In the genomic region with DNA sequence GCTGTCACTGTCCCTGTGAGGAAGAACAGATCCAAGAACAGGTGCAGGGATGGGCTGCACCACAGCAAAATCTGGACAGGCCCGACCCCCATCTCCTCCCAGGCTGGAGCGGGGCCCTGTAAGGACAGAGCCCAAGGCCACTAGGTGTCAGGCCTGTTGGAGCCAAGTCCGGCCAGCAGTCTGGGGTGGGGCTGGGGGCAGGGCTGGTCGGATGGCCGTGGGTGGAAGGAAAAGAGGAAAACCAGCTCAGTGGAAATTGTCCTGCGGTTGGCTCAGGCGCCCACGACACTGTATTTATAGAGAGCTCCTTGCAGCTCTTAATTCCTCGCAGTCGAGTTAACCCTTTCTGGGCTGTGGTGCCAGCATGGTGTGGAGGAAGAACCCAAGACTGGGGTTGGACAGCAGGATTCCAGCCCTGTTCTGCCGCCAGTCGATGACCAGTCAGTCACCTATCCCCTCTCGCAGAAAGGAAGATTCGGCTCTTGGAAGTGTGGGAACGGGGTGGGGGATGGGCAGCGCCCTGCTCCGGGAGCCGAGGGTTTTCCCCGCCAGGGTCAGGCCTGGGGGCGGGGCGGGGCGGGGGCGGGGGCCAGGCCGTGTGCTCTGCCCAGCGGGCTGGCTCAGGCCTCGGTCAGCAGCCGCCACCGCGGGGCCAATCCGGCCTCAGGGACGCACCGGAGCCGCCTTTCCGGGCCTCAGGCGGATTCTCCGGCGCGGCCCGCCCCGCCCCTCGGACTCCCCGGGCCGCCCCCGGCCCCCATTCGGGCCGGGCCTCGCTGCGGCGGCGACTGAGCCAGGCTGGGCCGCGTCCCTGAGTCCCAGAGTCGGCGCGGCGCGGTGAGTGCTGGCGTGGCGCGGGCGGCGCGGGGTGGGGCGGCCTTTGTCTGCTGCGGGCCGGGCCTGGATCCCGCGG, we compare ENCODE assay signal across 1 cellular context.
TF ChIP-seq lines count a peak whose summit lies in the region.

Gene CD276 (plus strand): TSS at position 760 of the 913 bp plus-strand sequence. CDS start 15,257 bp downstream, outside the sequence.

TF ChIP-seq in HepG2, 621 proteins besides CTCF, POLR2A, EP300 and RAD21 (continued from another document and continues in another):
- TF ChIP-seq ZMYM3 (CRISPR knock-in tag; IDR thresholded peaks at IDR 0.05) (peak; percentile 42; the same call in 1 of the 2 replicates), ZSCAN31 (CRISPR knock-in tag; IDR thresholded peaks at IDR 0.05; ENCODE audit: low read depth) (no peak), PAWR (CRISPR knock-in tag; IDR thresholded peaks at IDR 0.05; ENCODE audit: borderline replicate concordance) (no peak), ZNF720 (CRISPR knock-in tag; IDR thresholded peaks at IDR 0.05) (no peak), PHF8 (CRISPR knock-in tag; IDR thresholded peaks at IDR 0.05) (no peak; the same call in 1 of the 2 replicates), EEA1 (CRISPR knock-in tag; IDR thresholded peaks at IDR 0.05; ENCODE audit: borderline replicate concordance) (no peak), TARDBP (CRISPR knock-in tag; IDR thresholded peaks at IDR 0.05) (peak; percentile 21; the same call in 1 of the 2 replicates), ZNF446 (CRISPR knock-in tag; IDR thresholded peaks at IDR 0.05) (no peak), THAP11 (CRISPR knock-in tag; IDR thresholded peaks at IDR 0.05) (no peak; the same call in 1 of the 2 replicates), RXRA (CRISPR knock-in tag; IDR thresholded peaks at IDR 0.05) (peak; percentile 73; the same call in 1 of the 2 replicates), NKX3-1 (CRISPR knock-in tag; IDR thresholded peaks at IDR 0.05) (no peak), NFIC (IDR thresholded peaks at IDR 0.05; ENCODE audit: low read length) (no peak), PHB2 (IDR thresholded peaks at IDR 0.05; ENCODE audit: partially characterized antibody) (no peak), U2AF2 (IDR thresholded peaks at IDR 0.05; ENCODE audit: low read depth, low read length) (no peak), ZFP62 (CRISPR knock-in tag; IDR thresholded peaks at IDR 0.05) (no peak), ZZZ3 (CRISPR knock-in tag; IDR thresholded peaks at IDR 0.05; ENCODE audit: borderline replicate concordance) (no peak), ZNF484 (CRISPR knock-in tag; IDR thresholded peaks at IDR 0.05; ENCODE audit: borderline replicate concordance, low read depth) (no peak), ZC3H13 (CRISPR knock-in tag; IDR thresholded peaks at IDR 0.05) (no peak; the same call in 1 of the 2 replicates), MATR3 (CRISPR knock-in tag; IDR thresholded peaks at IDR 0.05) (no peak), TAF1 (CRISPR knock-in tag; IDR thresholded peaks at IDR 0.05) (no peak; the same call in none of the 2 replicates), RNF2 (conservative IDR thresholded peaks at IDR 0.05; ENCODE audit: low read depth) (no peak), HNF4G (IDR thresholded peaks at IDR 0.05; ENCODE audit: borderline replicate concordance, low read depth, low read length) (no peak), HNF4G (CRISPR knock-in tag; IDR thresholded peaks at IDR 0.05; ENCODE audit: borderline replicate concordance, low read depth) (no peak), ZNF44 (CRISPR knock-in tag; IDR thresholded peaks at IDR 0.05) (no peak), ZNF800 (CRISPR knock-in tag; IDR thresholded peaks at IDR 0.05) (no peak), ATM (IDR thresholded peaks at IDR 0.05; ENCODE audit: borderline replicate concordance) (no peak), ATF5 (CRISPR knock-in tag; IDR thresholded peaks at IDR 0.05; ENCODE audit: low read depth) (no peak), FOXO4 (CRISPR knock-in tag; conservative IDR thresholded peaks at IDR 0.05) (no peak), ZSCAN20 (CRISPR knock-in tag; IDR thresholded peaks at IDR 0.05; ENCODE audit: borderline replicate concordance) (no peak), ZNF891 (CRISPR knock-in tag; IDR thresholded peaks at IDR 0.05) (no peak), ZNF256 (CRISPR knock-in tag; conservative IDR thresholded peaks at IDR 0.05) (no peak), MTF1 (CRISPR knock-in tag; IDR thresholded peaks at IDR 0.05) (no peak), ZNF337 (CRISPR knock-in tag; IDR thresholded peaks at IDR 0.05; ENCODE audit: borderline replicate concordance, low read depth) (no peak)
- TF ChIP-seq, protein P1, sequence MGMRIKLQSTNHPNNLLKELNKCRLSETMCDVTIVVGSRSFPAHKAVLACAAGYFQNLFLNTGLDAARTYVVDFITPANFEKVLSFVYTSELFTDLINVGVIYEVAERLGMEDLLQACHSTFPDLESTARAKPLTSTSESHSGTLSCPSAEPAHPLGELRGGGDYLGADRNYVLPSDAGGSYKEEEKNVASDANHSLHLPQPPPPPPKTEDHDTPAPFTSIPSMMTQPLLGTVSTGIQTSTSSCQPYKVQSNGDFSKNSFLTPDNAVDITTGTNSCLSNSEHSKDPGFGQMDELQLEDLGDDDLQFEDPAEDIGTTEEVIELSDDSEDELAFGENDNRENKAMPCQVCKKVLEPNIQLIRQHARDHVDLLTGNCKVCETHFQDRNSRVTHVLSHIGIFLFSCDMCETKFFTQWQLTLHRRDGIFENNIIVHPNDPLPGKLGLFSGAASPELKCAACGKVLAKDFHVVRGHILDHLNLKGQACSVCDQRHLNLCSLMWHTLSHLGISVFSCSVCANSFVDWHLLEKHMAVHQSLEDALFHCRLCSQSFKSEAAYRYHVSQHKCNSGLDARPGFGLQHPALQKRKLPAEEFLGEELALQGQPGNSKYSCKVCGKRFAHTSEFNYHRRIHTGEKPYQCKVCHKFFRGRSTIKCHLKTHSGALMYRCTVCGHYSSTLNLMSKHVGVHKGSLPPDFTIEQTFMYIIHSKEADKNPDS (CRISPR knock-in tag; IDR thresholded peaks at IDR 0.05) = no peak
- TF ChIP-seq, protein P2, sequence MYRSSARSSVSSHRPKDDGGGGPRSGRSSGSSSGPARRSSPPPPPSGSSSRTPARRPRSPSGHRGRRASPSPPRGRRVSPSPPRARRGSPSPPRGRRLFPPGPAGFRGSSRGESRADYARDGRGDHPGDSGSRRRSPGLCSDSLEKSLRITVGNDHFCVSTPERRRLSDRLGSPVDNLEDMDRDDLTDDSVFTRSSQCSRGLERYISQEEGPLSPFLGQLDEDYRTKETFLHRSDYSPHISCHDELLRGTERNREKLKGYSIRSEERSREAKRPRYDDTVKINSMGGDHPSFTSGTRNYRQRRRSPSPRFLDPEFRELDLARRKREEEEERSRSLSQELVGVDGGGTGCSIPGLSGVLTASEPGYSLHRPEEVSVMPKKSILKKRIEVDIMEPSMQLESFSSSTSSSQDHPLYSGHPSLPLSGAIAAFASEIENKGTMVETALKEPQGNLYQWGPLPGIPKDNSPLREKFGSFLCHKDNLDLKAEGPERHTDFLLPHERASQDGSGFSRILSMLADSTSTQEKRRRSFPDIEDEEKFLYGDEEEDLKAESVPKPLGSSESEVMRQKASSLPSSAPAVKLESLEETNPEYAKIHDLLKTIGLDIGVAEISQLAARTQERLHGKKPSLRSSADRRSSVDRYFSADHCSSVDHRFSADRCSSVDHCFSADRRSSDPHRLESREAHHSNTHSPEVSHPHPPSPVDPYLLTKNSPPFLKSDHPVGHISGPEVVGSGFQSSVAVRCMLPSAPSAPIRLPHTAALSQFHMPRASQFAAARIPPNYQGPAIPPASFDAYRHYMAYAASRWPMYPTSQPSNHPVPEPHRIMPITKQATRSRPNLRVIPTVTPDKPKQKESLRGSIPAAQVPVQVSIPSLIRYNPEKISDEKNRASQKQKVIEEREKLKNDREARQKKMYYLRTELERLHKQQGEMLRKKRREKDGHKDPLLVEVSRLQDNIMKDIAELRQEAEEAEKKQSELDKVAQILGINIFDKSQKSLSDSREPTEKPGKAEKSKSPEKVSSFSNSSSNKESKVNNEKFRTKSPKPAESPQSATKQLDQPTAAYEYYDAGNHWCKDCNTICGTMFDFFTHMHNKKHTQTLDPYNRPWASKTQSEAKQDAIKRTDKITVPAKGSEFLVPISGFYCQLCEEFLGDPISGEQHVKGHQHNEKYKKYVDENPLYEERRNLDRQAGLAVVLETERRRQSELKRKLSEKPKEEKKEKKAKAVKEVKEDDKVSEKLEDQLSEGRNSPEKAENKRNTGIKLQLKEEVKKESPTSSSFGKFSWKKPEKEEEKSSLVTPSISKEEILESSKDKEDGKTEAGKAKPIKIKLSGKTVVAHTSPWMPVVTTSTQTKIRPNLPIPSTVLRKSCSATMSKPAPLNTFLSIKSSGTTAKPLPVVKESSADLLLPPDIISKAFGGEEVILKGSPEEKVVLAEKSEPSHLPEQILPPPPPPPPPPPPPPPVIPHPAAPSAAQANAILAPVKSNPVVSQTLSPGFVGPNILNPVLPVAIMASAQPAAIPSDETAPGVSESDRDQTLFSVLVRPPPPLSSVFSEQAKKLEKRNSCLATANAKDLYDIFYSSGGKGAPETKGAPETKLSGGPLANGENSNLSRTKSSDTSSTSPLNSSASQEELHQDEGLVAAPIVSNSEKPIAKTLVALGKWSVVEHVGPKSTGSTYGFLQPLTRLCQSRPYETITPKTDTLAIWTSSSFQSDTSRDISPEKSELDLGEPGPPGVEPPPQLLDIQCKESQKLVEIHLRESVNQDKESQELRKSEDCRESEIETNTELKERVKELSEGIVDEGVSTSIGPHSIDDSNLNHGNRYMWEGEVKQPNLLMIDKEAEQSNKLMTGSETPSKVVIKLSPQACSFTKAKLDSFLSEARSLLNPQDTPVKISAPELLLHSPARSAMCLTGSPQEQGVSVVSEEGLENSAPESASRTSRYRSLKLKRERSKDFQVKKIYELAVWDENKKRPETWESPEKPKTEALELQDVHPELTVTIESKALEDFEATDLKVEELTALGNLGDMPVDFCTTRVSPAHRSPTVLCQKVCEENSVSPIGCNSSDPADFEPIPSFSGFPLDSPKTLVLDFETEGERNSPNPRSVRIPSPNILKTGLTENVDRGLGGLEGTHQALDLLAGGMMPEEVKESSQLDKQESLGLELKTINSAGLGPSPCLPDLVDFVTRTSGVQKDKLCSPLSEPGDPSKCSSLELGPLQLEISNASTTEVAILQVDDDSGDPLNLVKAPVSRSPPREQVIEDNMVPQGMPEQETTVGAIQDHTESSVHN (CRISPR knock-in tag; IDR thresholded peaks at IDR 0.05) = no peak
- TF ChIP-seq, protein P3, sequence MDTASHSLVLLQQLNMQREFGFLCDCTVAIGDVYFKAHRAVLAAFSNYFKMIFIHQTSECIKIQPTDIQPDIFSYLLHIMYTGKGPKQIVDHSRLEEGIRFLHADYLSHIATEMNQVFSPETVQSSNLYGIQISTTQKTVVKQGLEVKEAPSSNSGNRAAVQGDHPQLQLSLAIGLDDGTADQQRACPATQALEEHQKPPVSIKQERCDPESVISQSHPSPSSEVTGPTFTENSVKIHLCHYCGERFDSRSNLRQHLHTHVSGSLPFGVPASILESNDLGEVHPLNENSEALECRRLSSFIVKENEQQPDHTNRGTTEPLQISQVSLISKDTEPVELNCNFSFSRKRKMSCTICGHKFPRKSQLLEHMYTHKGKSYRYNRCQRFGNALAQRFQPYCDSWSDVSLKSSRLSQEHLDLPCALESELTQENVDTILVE (CRISPR knock-in tag; IDR thresholded peaks at IDR 0.05) = peak; percentile 35; the same call in 1 of the 2 replicates
- TF ChIP-seq, protein P4, sequence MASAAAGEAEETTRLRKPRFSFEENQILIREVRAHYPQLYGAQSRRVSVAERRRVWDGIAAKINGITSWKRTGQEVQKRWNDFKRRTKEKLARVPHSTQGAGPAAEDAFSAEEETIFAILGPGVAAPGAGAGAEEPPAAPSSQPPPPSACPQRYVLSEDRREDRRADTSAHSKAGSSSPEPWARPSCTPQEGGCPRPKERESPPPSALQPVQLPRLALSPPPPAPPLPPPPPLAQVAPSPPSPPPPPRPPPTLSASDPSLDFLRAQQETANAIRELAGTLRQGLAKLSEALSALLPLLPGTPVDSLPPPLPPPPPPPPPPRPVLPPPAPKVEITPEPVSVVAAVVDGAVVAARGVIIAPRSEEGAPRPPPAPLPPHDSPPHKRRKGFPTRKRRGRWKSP (CRISPR knock-in tag; IDR thresholded peaks at IDR 0.05) = no peak
- TF ChIP-seq, protein P5, sequence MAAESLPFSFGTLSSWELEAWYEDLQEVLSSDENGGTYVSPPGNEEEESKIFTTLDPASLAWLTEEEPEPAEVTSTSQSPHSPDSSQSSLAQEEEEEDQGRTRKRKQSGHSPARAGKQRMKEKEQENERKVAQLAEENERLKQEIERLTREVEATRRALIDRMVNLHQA (CRISPR knock-in tag; IDR thresholded peaks at IDR 0.05) = no peak
